2 cellular contexts compared by ENCODE assay signal in the genomic region with DNA sequence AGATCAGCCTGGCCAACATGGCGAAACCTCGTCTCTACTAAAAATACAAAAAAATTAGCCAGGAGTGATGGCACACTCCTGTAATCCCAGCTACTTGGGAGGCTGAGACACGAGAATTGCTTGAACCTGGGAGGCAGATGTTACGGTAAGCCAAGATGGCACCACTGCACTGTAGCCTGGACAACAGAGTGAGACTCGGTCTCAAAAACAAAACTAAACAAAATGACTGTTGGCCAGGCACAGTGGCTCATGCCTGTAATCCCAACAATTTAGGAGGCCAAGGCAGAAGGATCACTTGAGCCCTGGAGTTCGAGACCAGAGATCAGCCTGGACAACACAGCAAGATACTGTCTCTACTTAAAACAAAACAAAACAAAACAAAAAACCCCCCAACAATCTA. TPM values are rescaled to one million over a fixed set of nuclear protein-coding genes. Genes with fewer than 3 reads are reported as not detected.
"Had no signal": no experiment of that assay in that cellular context is flagged by ENCODE, and none has a peak within 500 bp of the region (broad histone marks: within the 10 kb centered on the region; RNA-seq: fewer than 3 reads in every experiment).

No MANE protein-coding gene starts in this region.

RNA-seq across cellular contexts. Expression of gene MFSD2B, which starts 33.2 kb away (rescaled TPM):
- total RNA-seq: HT1080 had no signal
- polyA plus RNA-seq: IgD-negative memory B cell had no signal
